Comparison of ENCODE assay signal across 1 cellular context in genomic region chr12:52162971-52163370, GRCh38.
TF ChIP-seq lines count a peak whose summit lies in the region.

No MANE protein-coding gene starts in this region.

TF ChIP-seq in SK-N-SH, 30 proteins besides CTCF, POLR2A, EP300 and RAD21 (continued from another document):
- no peak for TF ChIP-seq REST (IDR thresholded peaks at IDR 0.05; ENCODE audit: low read depth, low read length)
- TF ChIP-seq USF2 (IDR thresholded peaks at IDR 0.05; ENCODE audit: borderline replicate concordance, low read depth, low read length) = no peak
- TF ChIP-seq IRF3 (IDR thresholded peaks at IDR 0.05; ENCODE audit: low read depth, low read length) = no peak
- no peak for TF ChIP-seq MAX (IDR thresholded peaks at IDR 0.05; ENCODE audit: low read depth)
- TF ChIP-seq SIN3A (IDR thresholded peaks at IDR 0.05; ENCODE audit: borderline replicate concordance, low read depth, low read length) = no peak
- no peak for TF ChIP-seq ZBTB33 (IDR thresholded peaks at IDR 0.05; ENCODE audit: borderline replicate concordance, low read depth)
- no peak for TF ChIP-seq SMC3 (IDR thresholded peaks at IDR 0.05; ENCODE audit: low read depth, low read length)
- TF ChIP-seq USF1 (IDR thresholded peaks at IDR 0.05; ENCODE audit: borderline replicate concordance, low read depth) = no peak
- no peak for TF ChIP-seq CHD2 (IDR thresholded peaks at IDR 0.05; ENCODE audit: low read length, partially characterized antibody)
- TF ChIP-seq NFIC (IDR thresholded peaks at IDR 0.05; ENCODE audit: borderline replicate concordance) = no peak
- no peak for TF ChIP-seq MEF2A (IDR thresholded peaks at IDR 0.05; ENCODE audit: borderline replicate concordance, low read depth)
